ENCODE assay signal across 13 cellular contexts in genomic region chr10:102281103-102281502, GRCh38. TPM values are rescaled to one million over a fixed set of nuclear protein-coding genes. Genes with fewer than 3 reads are reported as not detected.
DNase-seq lines count a peak whose midpoint lies in the region; ATAC-seq and TF ChIP-seq lines count a peak whose summit lies in the region.
"Had no signal": no experiment of that assay in that cellular context is flagged by ENCODE, and none has a peak within 500 bp of the region (broad histone marks: within the 10 kb centered on the region; RNA-seq: fewer than 3 reads in every experiment).

No MANE protein-coding gene starts in this region.

- H3K36me3 Mint-ChIP-seq in activated T-helper 2 cell treated with anti-CD3 and anti-CD28 coated beads, Interferon-gamma antibody, Interleukin-2, Interleukin-4, amounts not matched to agents 10 μg/mL and 5 μg/mL and 100 μg/mL, durations not matched to agents 14 hours and 24 hours and 36 hours (ENCODE audit: low read depth) = peaks cover 24% of the 10 kb centered on the region
- H3K36me3 Mint-ChIP-seq in Caco-2 (ENCODE audit: insufficient read depth, unreplicated experiment) = peaks cover 12% of the 10 kb centered on the region

- H3K4me3 Mint-ChIP-seq in activated T-helper 2 cell treated with anti-CD3 and anti-CD28 coated beads, Interferon-gamma antibody, Interleukin-2, Interleukin-4, amounts not matched to agents 10 μg/mL and 5 μg/mL and 100 μg/mL, durations not matched to agents 14 hours and 24 hours and 36 hours (ENCODE audit: low read depth) = peak overlapping the region; percentile 1
- H3K4me3 Mint-ChIP-seq in Caco-2 (ENCODE audit: unreplicated experiment) = no peak overlapping the region

- POLR2A ChIA-PET in Caco-2 (lab: Charles Lee) = no interaction called here

- H3K4me1 ChIP-seq in heart right ventricle (peaks cover 8 to 77% (median 59%) of the 10 kb centered on the region in 9 donors), upper lobe of right lung (peaks cover 37% of the 10 kb centered on the region), Caco-2 (no peaks in the 10 kb centered on the region)

- WGBS in heart right ventricle, 2 donors = 1 to 4% methylated on average over 3 of the region's 3 CpGs

- H3K4me3 ChIP-seq in heart right ventricle (peak overlapping the region in 9 of 10 donors; percentile 4 to 42 (median 28)), upper lobe of right lung (peak overlapping the region; percentile 20), Caco-2 (ENCODE audit: low read depth, low read length) (no peak overlapping the region)

- H3K27me3 Mint-ChIP-seq in activated T-helper 2 cell treated with anti-CD3 and anti-CD28 coated beads, Interferon-gamma antibody, Interleukin-2, Interleukin-4, amounts not matched to agents 10 μg/mL and 5 μg/mL and 100 μg/mL, durations not matched to agents 14 hours and 24 hours and 36 hours (ENCODE audit: low read depth) = no peaks in the 10 kb centered on the region
- H3K27me3 Mint-ChIP-seq in Caco-2 (ENCODE audit: insufficient read depth, unreplicated experiment) = no peaks in the 10 kb centered on the region

- H3K36me3 ChIP-seq in heart right ventricle (peaks cover 0 to 33% (median 0%) of the 10 kb centered on the region in 9 donors), upper lobe of right lung (no peaks in the 10 kb centered on the region), Caco-2 (ENCODE audit: control insufficient read depth, insufficient read depth, low read length) (no peaks in the 10 kb centered on the region)

- no peak overlapping the region for H3K27ac Mint-ChIP-seq in activated T-helper 2 cell treated with anti-CD3 and anti-CD28 coated beads, Interferon-gamma antibody, Interleukin-2, Interleukin-4, amounts not matched to agents 10 μg/mL and 5 μg/mL and 100 μg/mL, durations not matched to agents 14 hours and 24 hours and 36 hours
- H3K27ac Mint-ChIP-seq in Caco-2 (ENCODE audit: unreplicated experiment) = no peak overlapping the region

- no peaks in the 10 kb centered on the region for H3K9me3 ChIP-seq in heart right ventricle
- no peaks in the 10 kb centered on the region for H3K9me3 ChIP-seq in upper lobe of right lung
- no peaks in the 10 kb centered on the region for H3K9me3 ChIP-seq in Caco-2

- CTCF ChIA-PET in Caco-2 (lab: Charles Lee) = no interaction called here

- H3K27ac ChIP-seq in heart right ventricle = peak overlapping the region; percentile 46 to 88 (median 82)
- peak overlapping the region; percentile 45 for H3K27ac ChIP-seq in upper lobe of right lung
- H3K27ac ChIP-seq: parathyroid adenoma had no signal

- no peaks in the 10 kb centered on the region for H3K9me3 Mint-ChIP-seq in activated T-helper 2 cell treated with anti-CD3 and anti-CD28 coated beads, Interferon-gamma antibody, Interleukin-2, Interleukin-4, amounts not matched to agents 10 μg/mL and 5 μg/mL and 100 μg/mL, durations not matched to agents 14 hours and 24 hours and 36 hours
- no peaks in the 10 kb centered on the region for H3K9me3 Mint-ChIP-seq in Caco-2 (ENCODE audit: unreplicated experiment)
- H3K9me3 Mint-ChIP-seq: CD8-positive, alpha-beta T cell had no signal

- TF ChIP-seq CTCF in heart right ventricle (IDR thresholded peaks at IDR 0.05) = no peak
- no peak for TF ChIP-seq CTCF in upper lobe of right lung (IDR thresholded peaks at IDR 0.05)
- no peak for TF ChIP-seq CTCF in Caco-2 (IDR thresholded peaks at IDR 0.05; ENCODE audit: insufficient read depth in 1 of 2, low read depth in 1 of 2, low read length in 1 of 2, severe bottlenecking in 1 of 2, unreplicated experiment in 1 of 2)

- H3K27me3 ChIP-seq in heart right ventricle (no peaks in the 10 kb centered on the region), upper lobe of right lung (no peaks in the 10 kb centered on the region), Caco-2 (replicated peaks; ENCODE audit: control insufficient read depth, insufficient read depth, low read length) (no peaks in the 10 kb centered on the region)

- ATAC-seq in heart right ventricle = peak in 2 of 8 donors; percentile 27 to 49
- ATAC-seq in Right ventricle myocardium superior (ENCODE audit: poor library complexity) = no peak
- no peak for ATAC-seq in upper lobe of right lung
- ATAC-seq: CD8-positive, alpha-beta T cell had no signal

- DNase-seq in heart right ventricle (no peak), Right ventricle myocardium superior (no peak), left kidney (ENCODE audit: low read depth, low spot score) (peak; percentile 71), upper lobe of right lung (no peak), Caco-2 (no peak), COLO668 (lab: John Stamatoyannopoulos, UW; ENCODE audit: unreplicated experiment) (no peak), NCI-H187 treated with DMSO at 0.1 percent for 48 hours (lab: John Stamatoyannopoulos, UW) (no peak)
- no peak for DNase-seq in activated T-helper 2 cell treated with anti-CD3 and anti-CD28 coated beads, Interferon-gamma antibody, Interleukin-2, Interleukin-4, amounts not matched to agents 10 μg/mL and 5 μg/mL and 100 μg/mL, durations not matched to agents 14 hours and 24 hours and 36 hours (ENCODE audit: low spot score)
- DNase-seq: CD8-positive, alpha-beta T cell; effector memory CD4-positive, alpha-beta T cell; kidney; NCI-H446 treated with DMSO at 0.1 percent for 48 hours had no signal

- intact Hi-C loops in heart right ventricle (cut with DNase I) = loop anchor here in 4 of 10 donors (2.0 to 10.0 kb wide), 4 partner anchors 34 to 56 kb away; no protein-coding TSS in a partner anchor
- intact Hi-C loops in Right ventricle myocardium superior (cut with DNase I) = no loop called here
- intact Hi-C loops in activated T-helper 2 cell treated with anti-CD3 and anti-CD28 coated beads, Interferon-gamma antibody, Interleukin-2, Interleukin-4, amounts not matched to agents 10 μg/mL and 5 μg/mL and 100 μg/mL, durations not matched to agents 14 hours and 24 hours and 36 hours (cut with micrococcal nuclease) = no loop called here
- intact Hi-C loops in upper lobe of right lung (cut with DNase I) = no loop called here
- intact Hi-C loops in Caco-2 (cut with micrococcal nuclease; ENCODE audit: unreplicated experiment) = no loop called here

- no TSS peak for BruUV-seq in Caco-2 (replicated peaks; lab: Mats Ljungman, UMichigan)

- peaks cover 58% of the 10 kb centered on the region for H3K4me1 Mint-ChIP-seq in activated T-helper 2 cell treated with anti-CD3 and anti-CD28 coated beads, Interferon-gamma antibody, Interleukin-2, Interleukin-4, amounts not matched to agents 10 μg/mL and 5 μg/mL and 100 μg/mL, durations not matched to agents 14 hours and 24 hours and 36 hours (ENCODE audit: low read depth)
- peaks cover 14% of the 10 kb centered on the region for H3K4me1 Mint-ChIP-seq in Caco-2 (ENCODE audit: low read depth, unreplicated experiment)

RNA-seq across cellular contexts. Expression of gene GBF1, which starts 35.8 kb away (rescaled TPM):
- total RNA-seq in heart right ventricle = 10 to 100 TPM; 43.6 to 60.5 (median 50.7) TPM
- 10 to 100 TPM; 20.7 to 25.6 TPM for polyA plus RNA-seq in heart right ventricle
- 41.4 TPM for total RNA-seq in Right ventricle myocardium superior
- total RNA-seq in activated T-helper 2 cell treated with anti-CD3 and anti-CD28 coated beads, Interferon-gamma antibody, Interleukin-2, Interleukin-4, amounts not matched to agents 10 μg/mL and 5 μg/mL and 100 μg/mL, durations not matched to agents 14 hours and 24 hours and 36 hours = 47.9 and 49.2 TPM in 2 replicates
- total RNA-seq in upper lobe of right lung = 38.5 TPM
- 69.1 and 69.8 TPM in 2 replicates for total RNA-seq in Caco-2 (2022)

RNA-seq across cellular contexts. Expression of gene PITX3, which starts 39.8 kb away (rescaled TPM):
- total RNA-seq in heart right ventricle (1 to 10 TPM in 4 of 10 donors, under 1 TPM in 6; 0.21 to 2.8 (median 0.86) TPM), Right ventricle myocardium superior (3.4 TPM), upper lobe of right lung (not detected), Caco-2 (2022) (not detected in 2 replicates)
- polyA plus RNA-seq in heart right ventricle = 10 to 100 TPM in 1 of 2 donors, 1 to 10 TPM in 1; 1.8 to 10.4 TPM
- total RNA-seq in activated T-helper 2 cell treated with anti-CD3 and anti-CD28 coated beads, Interferon-gamma antibody, Interleukin-2, Interleukin-4, amounts not matched to agents 10 μg/mL and 5 μg/mL and 100 μg/mL, durations not matched to agents 14 hours and 24 hours and 36 hours = 0.30 and 0.46 TPM in 2 replicates
- total RNA-seq: CD8-positive, alpha-beta T cell; kidney had no signal

RNA-seq across cellular contexts. Expression of gene ELOVL3, which starts 55.0 kb away (rescaled TPM):
- total RNA-seq in heart right ventricle (under 1 TPM in 3 of 10 donors, not detected in 7; 0.22 to 0.45 (median 0.30) TPM), Right ventricle myocardium superior (0.22 TPM), upper lobe of right lung (0.87 TPM), Caco-2 (2022) (1.4 and 2.2 TPM in 2 replicates)
- under 1 TPM in 1 of 2 donors, not detected in 1; 0.23 TPM for polyA plus RNA-seq in heart right ventricle
- not detected in 2 replicates for total RNA-seq in activated T-helper 2 cell treated with anti-CD3 and anti-CD28 coated beads, Interferon-gamma antibody, Interleukin-2, Interleukin-4, amounts not matched to agents 10 μg/mL and 5 μg/mL and 100 μg/mL, durations not matched to agents 14 hours and 24 hours and 36 hours
- total RNA-seq: CD8-positive, alpha-beta T cell had no signal
